ENCODE assay signal across 8 cellular contexts in the genomic region with DNA sequence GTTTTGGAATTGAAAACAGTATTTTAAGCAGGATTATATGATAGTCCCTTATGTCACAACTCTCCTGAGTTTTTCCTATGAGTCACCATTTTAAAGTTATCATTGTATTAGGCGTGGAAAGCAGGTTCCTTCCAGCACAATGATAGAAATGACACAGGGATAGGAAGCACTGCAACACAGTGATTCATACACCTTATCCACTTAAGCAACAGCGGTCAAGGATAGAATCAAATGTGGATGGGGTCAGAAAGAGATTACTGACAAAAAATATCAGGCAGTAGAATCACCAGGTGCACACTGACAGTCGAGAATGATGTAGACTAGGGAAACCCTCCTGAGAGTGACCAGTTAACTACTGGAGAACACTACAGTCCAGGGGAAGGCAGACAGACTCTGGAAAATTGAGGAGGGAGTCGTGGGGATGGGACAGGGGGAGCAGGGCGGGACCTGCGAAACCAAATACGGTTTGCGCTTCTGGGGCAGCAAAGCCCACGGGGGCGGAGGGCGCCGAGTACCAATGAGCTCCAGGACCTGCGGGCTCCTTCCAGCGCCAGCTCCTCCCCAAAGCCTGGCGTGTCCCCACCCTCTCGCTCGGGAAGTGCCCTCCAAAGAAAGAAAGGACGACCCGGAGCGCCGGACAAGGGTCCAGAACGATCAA. TPM values are rescaled to one million over a fixed set of nuclear protein-coding genes. Genes with fewer than 3 reads are reported as not detected.
DNase-seq lines count a peak whose midpoint lies in the region; ATAC-seq, FAIRE-seq and TF ChIP-seq lines count a peak whose summit lies in the region.

No MANE protein-coding gene starts in this region.

- under 1% methylated on average over 20 of the region's 22 CpGs for WGBS in suprapubic skin

- H3K27me3 ChIP-seq in left lung: no peaks in the 10 kb centered on the region
- no peaks in the 10 kb centered on the region for H3K27me3 ChIP-seq in suprapubic skin

- H3K9me3 ChIP-seq in left lung: no peaks in the 10 kb centered on the region
- no peaks in the 10 kb centered on the region for H3K9me3 ChIP-seq in suprapubic skin

- TF ChIP-seq POLR2A in suprapubic skin (IDR thresholded peaks at IDR 0.05): peak in 1 of 2 donors; percentile 9

- TF ChIP-seq EP300 in suprapubic skin (IDR thresholded peaks at IDR 0.05): no peak

- H3K36me3 ChIP-seq in left lung: no peaks in the 10 kb centered on the region
- H3K36me3 ChIP-seq in suprapubic skin: no peaks in the 10 kb centered on the region

- H3K4me1 ChIP-seq in left lung (peaks cover 16 to 53% of the 10 kb centered on the region in 2 donors), suprapubic skin (peaks cover 55% of the 10 kb centered on the region)

- intact Hi-C loops in left lung (cut with DNase I): no loop called here

- H3K27ac ChIP-seq in left lung (peak overlapping the region; percentile 99 to 100), suprapubic skin (peak overlapping the region; percentile 100)

- no peak for TF ChIP-seq CTCF in choroid plexus epithelial cell (conservative IDR thresholded peaks at IDR 0.05; ENCODE audit: low read depth, low read length)
- no peak for TF ChIP-seq CTCF in left lung (IDR thresholded peaks at IDR 0.05)
- no peak for TF ChIP-seq CTCF in suprapubic skin (IDR thresholded peaks at IDR 0.05)

- H3K4me3 ChIP-seq in choroid plexus epithelial cell (ENCODE audit: low read depth, low read length): peak overlapping the region; percentile 92
- H3K4me3 ChIP-seq in left lung: peak overlapping the region; percentile 69
- H3K4me3 ChIP-seq in suprapubic skin: peak overlapping the region; percentile 73

- ATAC-seq in GM21619 (IDR thresholded peaks at IDR 0.05; ENCODE audit: unreplicated experiment) (peak; percentile 48), left lung (peak; percentile 79)

- DNase-seq in SKM-1 treated with dmso at 0.1 percent for 144 hours (lab: John Stamatoyannopoulos, UW; ENCODE audit: unreplicated experiment) (peak; percentile 61), SKM-1 (lab: John Stamatoyannopoulos, UW; ENCODE audit: unreplicated experiment) (no peak), HTR-8/SVneo (ENCODE audit: insufficient read length, low spot score) (peak; percentile 51), choroid plexus epithelial cell (ENCODE audit: low read depth) (peak; percentile 61), left lung (no peak), suprapubic skin (ENCODE audit: low spot score in 2 of 2) (no peak)

- FAIRE-seq in HTR-8/SVneo (lab: Jason Lieb, UNC): no peak

TF ChIP-seq in PFSK-1, 5 proteins besides CTCF, POLR2A, EP300 and RAD21:
- TF ChIP-seq POLR2AphosphoS5 (IDR thresholded peaks at IDR 0.05; ENCODE audit: low read depth, low read length): no peak
- TF ChIP-seq, protein P1, sequence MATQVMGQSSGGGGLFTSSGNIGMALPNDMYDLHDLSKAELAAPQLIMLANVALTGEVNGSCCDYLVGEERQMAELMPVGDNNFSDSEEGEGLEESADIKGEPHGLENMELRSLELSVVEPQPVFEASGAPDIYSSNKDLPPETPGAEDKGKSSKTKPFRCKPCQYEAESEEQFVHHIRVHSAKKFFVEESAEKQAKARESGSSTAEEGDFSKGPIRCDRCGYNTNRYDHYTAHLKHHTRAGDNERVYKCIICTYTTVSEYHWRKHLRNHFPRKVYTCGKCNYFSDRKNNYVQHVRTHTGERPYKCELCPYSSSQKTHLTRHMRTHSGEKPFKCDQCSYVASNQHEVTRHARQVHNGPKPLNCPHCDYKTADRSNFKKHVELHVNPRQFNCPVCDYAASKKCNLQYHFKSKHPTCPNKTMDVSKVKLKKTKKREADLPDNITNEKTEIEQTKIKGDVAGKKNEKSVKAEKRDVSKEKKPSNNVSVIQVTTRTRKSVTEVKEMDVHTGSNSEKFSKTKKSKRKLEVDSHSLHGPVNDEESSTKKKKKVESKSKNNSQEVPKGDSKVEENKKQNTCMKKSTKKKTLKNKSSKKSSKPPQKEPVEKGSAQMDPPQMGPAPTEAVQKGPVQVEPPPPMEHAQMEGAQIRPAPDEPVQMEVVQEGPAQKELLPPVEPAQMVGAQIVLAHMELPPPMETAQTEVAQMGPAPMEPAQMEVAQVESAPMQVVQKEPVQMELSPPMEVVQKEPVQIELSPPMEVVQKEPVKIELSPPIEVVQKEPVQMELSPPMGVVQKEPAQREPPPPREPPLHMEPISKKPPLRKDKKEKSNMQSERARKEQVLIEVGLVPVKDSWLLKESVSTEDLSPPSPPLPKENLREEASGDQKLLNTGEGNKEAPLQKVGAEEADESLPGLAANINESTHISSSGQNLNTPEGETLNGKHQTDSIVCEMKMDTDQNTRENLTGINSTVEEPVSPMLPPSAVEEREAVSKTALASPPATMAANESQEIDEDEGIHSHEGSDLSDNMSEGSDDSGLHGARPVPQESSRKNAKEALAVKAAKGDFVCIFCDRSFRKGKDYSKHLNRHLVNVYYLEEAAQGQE (IDR thresholded peaks at IDR 0.05; ENCODE audit: insufficient read depth in 1 of 2, low read depth in 2 of 2, low read length in 2 of 2): no peak
- TF ChIP-seq FOXP2 (optimal IDR thresholded peaks at IDR 0.05; ENCODE audit: borderline replicate concordance, extremely low read depth, extremely low read length, insufficient read depth): no peak
- 0 out of 2 replicates have a peak, but pooled peaks have one; percentile 27 for TF ChIP-seq TAF1 (IDR thresholded peaks at IDR 0.05; ENCODE audit: borderline replicate concordance, insufficient read depth, low read length)
- no peak for TF ChIP-seq SIN3A (IDR thresholded peaks at IDR 0.05; ENCODE audit: borderline replicate concordance, insufficient read depth, low read length)

RNA-seq across cellular contexts. Expression of a gene that starts 0.5 kb away (rescaled TPM):
- polyA plus RNA-seq in PFSK-1 (2012; ENCODE audit: insufficient read length, low read depth): 14.8 TPM
- total RNA-seq in left lung: 10 to 100 TPM; 32.3 to 33.4 TPM
- total RNA-seq in suprapubic skin: 10 to 100 TPM; 28.1 to 49.8 (median 41.5) TPM

RNA-seq across cellular contexts. Expression of a gene that starts 44.0 kb away (rescaled TPM):
- polyA plus RNA-seq in PFSK-1 (2012; ENCODE audit: insufficient read length, low read depth): 3.8 TPM
- total RNA-seq in left lung: 10 to 100 TPM; 19.4 to 24.3 TPM
- total RNA-seq in suprapubic skin: 10 to 100 TPM; 12.8 to 27.2 (median 19.8) TPM

RNA-seq across cellular contexts. Expression of a gene that starts 44.2 kb away (rescaled TPM):
- 34.4 TPM for polyA plus RNA-seq in PFSK-1 (2012; ENCODE audit: insufficient read length, low read depth)
- 10 to 100 TPM; 26.2 to 34.3 TPM for total RNA-seq in left lung
- total RNA-seq in suprapubic skin: 10 to 100 TPM in 3 of 4 donors, 1 to 10 TPM in 1; 9.5 to 33.5 (median 24.0) TPM

Comparison
In these comparisons a context has a peak if more than half of its experiments do, and no peak if none do; other contexts are left out.
1. DNase-seq: peak in SKM-1 treated with dmso at 0.1 percent for 144 hours (single experiment), HTR-8/SVneo (single experiment) and choroid plexus epithelial cell (single experiment); none in SKM-1 (single experiment), left lung (0 of 2) and suprapubic skin (0 of 2).
2. Peak in every context shown above with its lines, with median percentiles within 50 percentile points of each other: H3K4me3 ChIP-seq.